Comparison of ENCODE assay signal across 1 cellular context in the genomic region with DNA sequence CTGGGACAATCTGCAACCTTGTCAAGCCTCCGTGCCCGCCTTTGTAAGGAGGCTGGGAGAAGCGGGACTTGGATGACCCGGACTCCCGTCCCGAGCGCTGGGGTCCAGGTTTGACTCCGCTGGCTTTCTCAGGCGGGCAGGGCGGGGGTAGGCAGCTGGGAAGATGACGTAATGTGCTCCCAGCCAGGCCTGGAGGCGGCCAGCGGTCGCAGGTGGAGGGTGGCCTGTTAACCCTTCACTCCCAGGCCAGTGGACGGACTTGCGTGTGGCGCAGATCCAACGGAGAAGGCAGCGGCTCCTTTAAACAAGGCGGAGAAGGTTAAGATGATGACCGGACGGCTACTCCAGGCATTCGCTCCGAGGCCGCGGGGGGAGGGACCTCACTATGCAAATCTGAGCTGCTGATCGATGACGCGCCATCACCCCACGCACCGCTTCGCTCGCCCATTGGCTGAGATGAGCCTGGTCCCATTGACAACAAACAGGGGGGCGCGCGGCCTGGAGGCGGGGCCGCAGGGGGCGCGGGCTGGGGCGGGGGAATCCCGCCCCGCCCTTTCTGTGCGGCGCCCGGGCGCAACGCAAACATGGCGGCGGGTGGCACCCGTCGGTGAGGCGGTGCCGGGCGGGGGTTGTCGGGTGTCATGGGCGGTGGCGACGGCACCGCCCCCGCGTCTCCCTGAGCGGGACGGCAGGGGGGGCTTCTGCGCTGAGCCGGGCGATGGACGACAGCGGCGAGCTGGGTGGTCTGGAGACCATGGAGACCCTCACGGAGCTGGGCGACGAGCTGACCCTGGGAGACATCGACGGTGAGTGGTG.
A peak's percentile ranks its signal among the peaks of the same experiment; 100 is the strongest.
TF ChIP-seq lines count a peak whose summit lies in the region.

A gene (plus strand): TSS at position 553 of the 816 bp plus-strand sequence. CDS start 166 bp downstream, at position 719.

TF ChIP-seq in HepG2, 621 proteins besides CTCF, POLR2A, EP300 and RAD21 (continued from another document and continues in another):
- TF ChIP-seq, protein P1, sequence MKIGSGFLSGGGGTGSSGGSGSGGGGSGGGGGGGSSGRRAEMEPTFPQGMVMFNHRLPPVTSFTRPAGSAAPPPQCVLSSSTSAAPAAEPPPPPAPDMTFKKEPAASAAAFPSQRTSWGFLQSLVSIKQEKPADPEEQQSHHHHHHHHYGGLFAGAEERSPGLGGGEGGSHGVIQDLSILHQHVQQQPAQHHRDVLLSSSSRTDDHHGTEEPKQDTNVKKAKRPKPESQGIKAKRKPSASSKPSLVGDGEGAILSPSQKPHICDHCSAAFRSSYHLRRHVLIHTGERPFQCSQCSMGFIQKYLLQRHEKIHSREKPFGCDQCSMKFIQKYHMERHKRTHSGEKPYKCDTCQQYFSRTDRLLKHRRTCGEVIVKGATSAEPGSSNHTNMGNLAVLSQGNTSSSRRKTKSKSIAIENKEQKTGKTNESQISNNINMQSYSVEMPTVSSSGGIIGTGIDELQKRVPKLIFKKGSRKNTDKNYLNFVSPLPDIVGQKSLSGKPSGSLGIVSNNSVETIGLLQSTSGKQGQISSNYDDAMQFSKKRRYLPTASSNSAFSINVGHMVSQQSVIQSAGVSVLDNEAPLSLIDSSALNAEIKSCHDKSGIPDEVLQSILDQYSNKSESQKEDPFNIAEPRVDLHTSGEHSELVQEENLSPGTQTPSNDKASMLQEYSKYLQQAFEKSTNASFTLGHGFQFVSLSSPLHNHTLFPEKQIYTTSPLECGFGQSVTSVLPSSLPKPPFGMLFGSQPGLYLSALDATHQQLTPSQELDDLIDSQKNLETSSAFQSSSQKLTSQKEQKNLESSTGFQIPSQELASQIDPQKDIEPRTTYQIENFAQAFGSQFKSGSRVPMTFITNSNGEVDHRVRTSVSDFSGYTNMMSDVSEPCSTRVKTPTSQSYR (CRISPR knock-in tag; IDR thresholded peaks at IDR 0.05; ENCODE audit: borderline replicate concordance) = no peak
- peak; percentile 68 for TF ChIP-seq NCOA2 (CRISPR knock-in tag; IDR thresholded peaks at IDR 0.05)
- TF ChIP-seq SMAD1 (CRISPR knock-in tag; IDR thresholded peaks at IDR 0.05; ENCODE audit: borderline replicate concordance, low read depth) = 0 out of 2 replicates have a peak, but pooled peaks have one; percentile 80
- peak; percentile 57 for TF ChIP-seq PHF20 (CRISPR knock-in tag; IDR thresholded peaks at IDR 0.05)
- TF ChIP-seq SP4 (CRISPR knock-in tag; IDR thresholded peaks at IDR 0.05) = peak; percentile 100
- peak; percentile 80 for TF ChIP-seq ZNF431 (CRISPR knock-in tag; IDR thresholded peaks at IDR 0.05; ENCODE audit: borderline replicate concordance, low read depth)
- TF ChIP-seq POLR2G (IDR thresholded peaks at IDR 0.05; ENCODE audit: low read depth, low read length) = peak; percentile 87
- TF ChIP-seq ZNF83 (CRISPR knock-in tag; IDR thresholded peaks at IDR 0.05; ENCODE audit: borderline replicate concordance) = 0 out of 2 replicates have a peak, but pooled peaks have one; percentile 19
- TF ChIP-seq ZNF263 (CRISPR knock-in tag; IDR thresholded peaks at IDR 0.05) = no peak
- peak; percentile 30; the same call in 1 of the 2 replicates for TF ChIP-seq ZNF775 (CRISPR knock-in tag; IDR thresholded peaks at IDR 0.05; ENCODE audit: borderline replicate concordance)
- TF ChIP-seq ZNF253 (CRISPR knock-in tag; IDR thresholded peaks at IDR 0.05; ENCODE audit: borderline replicate concordance) = no peak
- TF ChIP-seq ZNF577 (CRISPR knock-in tag; IDR thresholded peaks at IDR 0.05; ENCODE audit: borderline replicate concordance, low read depth) = no peak
- TF ChIP-seq, protein P2, sequence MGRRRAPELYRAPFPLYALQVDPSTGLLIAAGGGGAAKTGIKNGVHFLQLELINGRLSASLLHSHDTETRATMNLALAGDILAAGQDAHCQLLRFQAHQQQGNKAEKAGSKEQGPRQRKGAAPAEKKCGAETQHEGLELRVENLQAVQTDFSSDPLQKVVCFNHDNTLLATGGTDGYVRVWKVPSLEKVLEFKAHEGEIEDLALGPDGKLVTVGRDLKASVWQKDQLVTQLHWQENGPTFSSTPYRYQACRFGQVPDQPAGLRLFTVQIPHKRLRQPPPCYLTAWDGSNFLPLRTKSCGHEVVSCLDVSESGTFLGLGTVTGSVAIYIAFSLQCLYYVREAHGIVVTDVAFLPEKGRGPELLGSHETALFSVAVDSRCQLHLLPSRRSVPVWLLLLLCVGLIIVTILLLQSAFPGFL (CRISPR knock-in tag; IDR thresholded peaks at IDR 0.05) = 0 out of 2 replicates have a peak, but pooled peaks have one; percentile 36
- TF ChIP-seq SPEN (CRISPR knock-in tag; IDR thresholded peaks at IDR 0.05; ENCODE audit: low read depth) = peak; percentile 85; the same call in 1 of the 2 replicates
- TF ChIP-seq, protein P3, sequence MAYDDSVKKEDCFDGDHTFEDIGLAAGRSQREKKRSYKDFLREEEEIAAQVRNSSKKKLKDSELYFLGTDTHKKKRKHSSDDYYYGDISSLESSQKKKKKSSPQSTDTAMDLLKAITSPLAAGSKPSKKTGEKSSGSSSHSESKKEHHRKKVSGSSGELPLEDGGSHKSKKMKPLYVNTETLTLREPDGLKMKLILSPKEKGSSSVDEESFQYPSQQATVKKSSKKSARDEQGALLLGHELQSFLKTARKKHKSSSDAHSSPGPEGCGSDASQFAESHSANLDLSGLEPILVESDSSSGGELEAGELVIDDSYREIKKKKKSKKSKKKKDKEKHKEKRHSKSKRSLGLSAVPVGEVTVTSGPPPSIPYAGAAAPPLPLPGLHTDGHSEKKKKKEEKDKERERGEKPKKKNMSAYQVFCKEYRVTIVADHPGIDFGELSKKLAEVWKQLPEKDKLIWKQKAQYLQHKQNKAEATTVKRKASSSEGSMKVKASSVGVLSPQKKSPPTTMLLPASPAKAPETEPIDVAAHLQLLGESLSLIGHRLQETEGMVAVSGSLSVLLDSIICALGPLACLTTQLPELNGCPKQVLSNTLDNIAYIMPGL (CRISPR knock-in tag; IDR thresholded peaks at IDR 0.05; ENCODE audit: borderline replicate concordance in 1 of 2, low read depth in 1 of 2) = peak; percentile 46 to 71; a peak in 1 of 4 replicates
- TF ChIP-seq, protein P4, sequence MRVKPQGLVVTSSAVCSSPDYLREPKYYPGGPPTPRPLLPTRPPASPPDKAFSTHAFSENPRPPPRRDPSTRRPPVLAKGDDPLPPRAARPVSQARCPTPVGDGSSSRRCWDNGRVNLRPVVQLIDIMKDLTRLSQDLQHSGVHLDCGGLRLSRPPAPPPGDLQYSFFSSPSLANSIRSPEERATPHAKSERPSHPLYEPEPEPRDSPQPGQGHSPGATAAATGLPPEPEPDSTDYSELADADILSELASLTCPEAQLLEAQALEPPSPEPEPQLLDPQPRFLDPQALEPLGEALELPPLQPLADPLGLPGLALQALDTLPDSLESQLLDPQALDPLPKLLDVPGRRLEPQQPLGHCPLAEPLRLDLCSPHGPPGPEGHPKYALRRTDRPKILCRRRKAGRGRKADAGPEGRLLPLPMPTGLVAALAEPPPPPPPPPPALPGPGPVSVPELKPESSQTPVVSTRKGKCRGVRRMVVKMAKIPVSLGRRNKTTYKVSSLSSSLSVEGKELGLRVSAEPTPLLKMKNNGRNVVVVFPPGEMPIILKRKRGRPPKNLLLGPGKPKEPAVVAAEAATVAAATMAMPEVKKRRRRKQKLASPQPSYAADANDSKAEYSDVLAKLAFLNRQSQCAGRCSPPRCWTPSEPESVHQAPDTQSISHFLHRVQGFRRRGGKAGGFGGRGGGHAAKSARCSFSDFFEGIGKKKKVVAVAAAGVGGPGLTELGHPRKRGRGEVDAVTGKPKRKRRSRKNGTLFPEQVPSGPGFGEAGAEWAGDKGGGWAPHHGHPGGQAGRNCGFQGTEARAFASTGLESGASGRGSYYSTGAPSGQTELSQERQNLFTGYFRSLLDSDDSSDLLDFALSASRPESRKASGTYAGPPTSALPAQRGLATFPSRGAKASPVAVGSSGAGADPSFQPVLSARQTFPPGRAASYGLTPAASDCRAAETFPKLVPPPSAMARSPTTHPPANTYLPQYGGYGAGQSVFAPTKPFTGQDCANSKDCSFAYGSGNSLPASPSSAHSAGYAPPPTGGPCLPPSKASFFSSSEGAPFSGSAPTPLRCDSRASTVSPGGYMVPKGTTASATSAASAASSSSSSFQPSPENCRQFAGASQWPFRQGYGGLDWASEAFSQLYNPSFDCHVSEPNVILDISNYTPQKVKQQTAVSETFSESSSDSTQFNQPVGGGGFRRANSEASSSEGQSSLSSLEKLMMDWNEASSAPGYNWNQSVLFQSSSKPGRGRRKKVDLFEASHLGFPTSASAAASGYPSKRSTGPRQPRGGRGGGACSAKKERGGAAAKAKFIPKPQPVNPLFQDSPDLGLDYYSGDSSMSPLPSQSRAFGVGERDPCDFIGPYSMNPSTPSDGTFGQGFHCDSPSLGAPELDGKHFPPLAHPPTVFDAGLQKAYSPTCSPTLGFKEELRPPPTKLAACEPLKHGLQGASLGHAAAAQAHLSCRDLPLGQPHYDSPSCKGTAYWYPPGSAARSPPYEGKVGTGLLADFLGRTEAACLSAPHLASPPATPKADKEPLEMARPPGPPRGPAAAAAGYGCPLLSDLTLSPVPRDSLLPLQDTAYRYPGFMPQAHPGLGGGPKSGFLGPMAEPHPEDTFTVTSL (CRISPR knock-in tag; IDR thresholded peaks at IDR 0.05; ENCODE audit: borderline replicate concordance) = no peak
- TF ChIP-seq NR3C1 (CRISPR knock-in tag; IDR thresholded peaks at IDR 0.05) = no peak
- TF ChIP-seq, protein P5, sequence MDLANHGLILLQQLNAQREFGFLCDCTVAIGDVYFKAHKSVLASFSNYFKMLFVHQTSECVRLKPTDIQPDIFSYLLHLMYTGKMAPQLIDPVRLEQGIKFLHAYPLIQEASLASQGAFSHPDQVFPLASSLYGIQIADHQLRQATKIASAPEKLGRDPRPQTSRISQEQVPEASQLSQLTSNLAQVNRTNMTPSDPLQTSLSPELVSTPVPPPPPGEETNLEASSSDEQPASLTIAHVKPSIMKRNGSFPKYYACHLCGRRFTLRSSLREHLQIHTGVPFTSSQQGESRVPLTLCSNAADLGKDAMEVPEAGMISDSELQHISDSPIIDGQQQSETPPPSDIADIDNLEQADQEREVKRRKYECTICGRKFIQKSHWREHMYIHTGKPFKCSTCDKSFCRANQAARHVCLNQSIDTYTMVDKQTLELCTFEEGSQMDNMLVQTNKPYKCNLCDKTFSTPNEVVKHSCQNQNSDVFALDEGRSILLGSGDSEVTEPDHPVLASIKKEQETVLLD (CRISPR knock-in tag; IDR thresholded peaks at IDR 0.05; ENCODE audit: low read depth) = peak; percentile 92
- TF ChIP-seq ZNF720 (CRISPR knock-in tag; IDR thresholded peaks at IDR 0.05) = no peak
- TF ChIP-seq POLR2AphosphoS2 (IDR thresholded peaks at IDR 0.05; ENCODE audit: low read depth, low read length) = peak; percentile 67; the same call in 1 of the 2 replicates
- 0 out of 2 replicates have a peak, but pooled peaks have one; percentile 49 for TF ChIP-seq ZNF33B (CRISPR knock-in tag; IDR thresholded peaks at IDR 0.05)
- TF ChIP-seq ZBTB7B (CRISPR knock-in tag; IDR thresholded peaks at IDR 0.05) = peak; percentile 37; the same call in 1 of the 2 replicates
- TF ChIP-seq, protein P6, sequence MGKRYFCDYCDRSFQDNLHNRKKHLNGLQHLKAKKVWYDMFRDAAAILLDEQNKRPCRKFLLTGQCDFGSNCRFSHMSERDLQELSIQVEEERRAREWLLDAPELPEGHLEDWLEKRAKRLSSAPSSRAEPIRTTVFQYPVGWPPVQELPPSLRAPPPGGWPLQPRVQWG (CRISPR knock-in tag; IDR thresholded peaks at IDR 0.05; ENCODE audit: borderline replicate concordance, low read depth) = no peak
- TF ChIP-seq, protein P7, sequence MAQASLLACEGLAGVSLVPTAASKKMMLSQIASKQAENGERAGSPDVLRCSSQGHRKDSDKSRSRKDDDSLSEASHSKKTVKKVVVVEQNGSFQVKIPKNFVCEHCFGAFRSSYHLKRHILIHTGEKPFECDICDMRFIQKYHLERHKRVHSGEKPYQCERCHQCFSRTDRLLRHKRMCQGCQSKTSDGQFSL (CRISPR knock-in tag; IDR thresholded peaks at IDR 0.05) = no peak
- peak; percentile 88 for TF ChIP-seq SALL1 (CRISPR knock-in tag; IDR thresholded peaks at IDR 0.05)
- TF ChIP-seq, protein P8, sequence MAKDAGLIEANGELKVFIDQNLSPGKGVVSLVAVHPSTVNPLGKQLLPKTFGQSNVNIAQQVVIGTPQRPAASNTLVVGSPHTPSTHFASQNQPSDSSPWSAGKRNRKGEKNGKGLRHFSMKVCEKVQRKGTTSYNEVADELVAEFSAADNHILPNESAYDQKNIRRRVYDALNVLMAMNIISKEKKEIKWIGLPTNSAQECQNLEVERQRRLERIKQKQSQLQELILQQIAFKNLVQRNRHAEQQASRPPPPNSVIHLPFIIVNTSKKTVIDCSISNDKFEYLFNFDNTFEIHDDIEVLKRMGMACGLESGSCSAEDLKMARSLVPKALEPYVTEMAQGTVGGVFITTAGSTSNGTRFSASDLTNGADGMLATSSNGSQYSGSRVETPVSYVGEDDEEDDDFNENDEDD (CRISPR knock-in tag; IDR thresholded peaks at IDR 0.05; ENCODE audit: borderline replicate concordance) = peak; percentile 28; the same call in 1 of the 2 replicates
- no peak for TF ChIP-seq ELF4 (CRISPR knock-in tag; IDR thresholded peaks at IDR 0.05; ENCODE audit: borderline replicate concordance)
- no peak for TF ChIP-seq RARG (CRISPR knock-in tag; IDR thresholded peaks at IDR 0.05; ENCODE audit: low read depth)
- TF ChIP-seq, protein P9, sequence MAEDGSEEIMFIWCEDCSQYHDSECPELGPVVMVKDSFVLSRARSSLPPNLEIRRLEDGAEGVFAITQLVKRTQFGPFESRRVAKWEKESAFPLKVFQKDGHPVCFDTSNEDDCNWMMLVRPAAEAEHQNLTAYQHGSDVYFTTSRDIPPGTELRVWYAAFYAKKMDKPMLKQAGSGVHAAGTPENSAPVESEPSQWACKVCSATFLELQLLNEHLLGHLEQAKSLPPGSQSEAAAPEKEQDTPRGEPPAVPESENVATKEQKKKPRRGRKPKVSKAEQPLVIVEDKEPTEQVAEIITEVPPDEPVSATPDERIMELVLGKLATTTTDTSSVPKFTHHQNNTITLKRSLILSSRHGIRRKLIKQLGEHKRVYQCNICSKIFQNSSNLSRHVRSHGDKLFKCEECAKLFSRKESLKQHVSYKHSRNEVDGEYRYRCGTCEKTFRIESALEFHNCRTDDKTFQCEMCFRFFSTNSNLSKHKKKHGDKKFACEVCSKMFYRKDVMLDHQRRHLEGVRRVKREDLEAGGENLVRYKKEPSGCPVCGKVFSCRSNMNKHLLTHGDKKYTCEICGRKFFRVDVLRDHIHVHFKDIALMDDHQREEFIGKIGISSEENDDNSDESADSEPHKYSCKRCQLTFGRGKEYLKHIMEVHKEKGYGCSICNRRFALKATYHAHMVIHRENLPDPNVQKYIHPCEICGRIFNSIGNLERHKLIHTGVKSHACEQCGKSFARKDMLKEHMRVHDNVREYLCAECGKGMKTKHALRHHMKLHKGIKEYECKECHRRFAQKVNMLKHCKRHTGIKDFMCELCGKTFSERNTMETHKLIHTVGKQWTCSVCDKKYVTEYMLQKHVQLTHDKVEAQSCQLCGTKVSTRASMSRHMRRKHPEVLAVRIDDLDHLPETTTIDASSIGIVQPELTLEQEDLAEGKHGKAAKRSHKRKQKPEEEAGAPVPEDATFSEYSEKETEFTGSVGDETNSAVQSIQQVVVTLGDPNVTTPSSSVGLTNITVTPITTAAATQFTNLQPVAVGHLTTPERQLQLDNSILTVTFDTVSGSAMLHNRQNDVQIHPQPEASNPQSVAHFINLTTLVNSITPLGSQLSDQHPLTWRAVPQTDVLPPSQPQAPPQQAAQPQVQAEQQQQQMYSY (CRISPR knock-in tag; IDR thresholded peaks at IDR 0.05) = peak; percentile 92
- no peak for TF ChIP-seq ZNF792 (CRISPR knock-in tag; IDR thresholded peaks at IDR 0.05)
- TF ChIP-seq JARID2 (CRISPR knock-in tag; IDR thresholded peaks at IDR 0.05; ENCODE audit: insufficient replicate concordance) = no peak
- TF ChIP-seq SMARCE1 (IDR thresholded peaks at IDR 0.05; ENCODE audit: borderline replicate concordance) = no peak
- peak; percentile 72; the same call in 1 of the 2 replicates for TF ChIP-seq NR2C2 (CRISPR knock-in tag; IDR thresholded peaks at IDR 0.05; ENCODE audit: borderline replicate concordance)
- TF ChIP-seq ZNF747 (CRISPR knock-in tag; IDR thresholded peaks at IDR 0.05; ENCODE audit: borderline replicate concordance) = peak; percentile 69; the same call in 1 of the 2 replicates
- peak; percentile 72 for TF ChIP-seq SKI (IDR thresholded peaks at IDR 0.05; ENCODE audit: partially characterized antibody)
- TF ChIP-seq SNAI1 (CRISPR knock-in tag; IDR thresholded peaks at IDR 0.05; ENCODE audit: borderline replicate concordance) = no peak
